In genomic region chr16:89061086-89061485, GRCh38 we compare ENCODE assay signal across 16 cellular contexts. TPM values are rescaled to one million over a fixed set of nuclear protein-coding genes. Genes with fewer than 3 reads are reported as not detected.
DNase-seq lines count a peak whose midpoint lies in the region; ATAC-seq and TF ChIP-seq lines count a peak whose summit lies in the region.
"Had no signal": no experiment of that assay in that cellular context is flagged by ENCODE, and none has a peak within 500 bp of the region (broad histone marks: within the 10 kb centered on the region; RNA-seq: fewer than 3 reads in every experiment).

No MANE protein-coding gene starts in this region.

- no peaks in the 10 kb centered on the region for H3K4me1 Mint-ChIP-seq in activated T-helper 17 cell treated with anti-CD3 and anti-CD28 coated beads, Interleukin-2, amount 50 U/mL, for 72 hours
- H3K4me1 Mint-ChIP-seq in neural progenitor cell: peaks cover 19% of the 10 kb centered on the region
- H3K4me1 Mint-ChIP-seq: CD8-positive, alpha-beta memory T cell had no signal

- TF ChIP-seq CTCF in OCI-LY3 (IDR thresholded peaks at IDR 0.05; ENCODE audit: low read depth, low read length) (no peak), neural progenitor cell (IDR thresholded peaks at IDR 0.05) (no peak)

- no peaks in the 10 kb centered on the region for H3K27me3 ChIP-seq in OCI-LY3 (ENCODE audit: low read depth, low read length)
- no peaks in the 10 kb centered on the region for H3K27me3 ChIP-seq in neural progenitor cell

- DNase-seq in neural progenitor cell (ENCODE audit: low spot score) (no peak), activated T-cell treated with anti-CD3 and anti-CD28 coated beads for 4 hours (no peak), DMS153 (lab: John Stamatoyannopoulos, UW) (no peak)
- DNase-seq in activated T-cell treated with anti-CD3 and anti-CD28 coated beads, Interleukin-2, amount 50 U/mL, for 48 hours: no peak
- no peak for DNase-seq in activated naive CD4-positive, alpha-beta T cell treated with anti-CD3 and anti-CD28 coated beads, Interleukin-2, amount 50 U/mL, for 16 hours
- DNase-seq: Caco-2; CD8-positive, alpha-beta memory T cell; DMS53; GF-D8; GM23248; H9; IMR-90 had no signal

- peaks cover 45% of the 10 kb centered on the region for H3K79me2 ChIP-seq in OCI-LY3 (ENCODE audit: low read length)
- no peaks in the 10 kb centered on the region for H3K79me2 ChIP-seq in neural progenitor cell (ENCODE audit: low read depth)

- no peak overlapping the region for H3K4me3 Mint-ChIP-seq in activated T-helper 17 cell treated with anti-CD3 and anti-CD28 coated beads, Interleukin-2, amount 50 U/mL, for 72 hours
- H3K4me3 Mint-ChIP-seq in neural progenitor cell: peak overlapping the region; percentile 57
- H3K4me3 Mint-ChIP-seq: CD14-positive monocyte; CD8-positive, alpha-beta memory T cell; H9 had no signal

- no peaks in the 10 kb centered on the region for H3K9me3 ChIP-seq in OCI-LY3 (ENCODE audit: insufficient read depth, low read length)
- H3K9me3 ChIP-seq in neural progenitor cell (ENCODE audit: low read depth): no peaks in the 10 kb centered on the region
- H3K9me3 ChIP-seq: A549, Caco-2 had no signal

- H2AFZ ChIP-seq in OCI-LY3 (ENCODE audit: low read depth, low read length): no peak overlapping the region
- no peak overlapping the region for H2AFZ ChIP-seq in neural progenitor cell (replicated peaks)
- H2AFZ ChIP-seq: GM23248 had no signal

- peak overlapping the region; percentile 46 for H3K27ac Mint-ChIP-seq in activated T-helper 17 cell treated with anti-CD3 and anti-CD28 coated beads, Interleukin-2, amount 50 U/mL, for 72 hours
- H3K27ac Mint-ChIP-seq in neural progenitor cell: peak overlapping the region; percentile 50
- H3K27ac Mint-ChIP-seq: H9 had no signal

- H3K4me2 ChIP-seq in OCI-LY3 (ENCODE audit: low read length): peak overlapping the region; percentile 95
- no peak overlapping the region for H3K4me2 ChIP-seq in neural progenitor cell
- H3K4me2 ChIP-seq: A549 had no signal

- peaks cover 2% of the 10 kb centered on the region for H3F3A ChIP-seq in neural progenitor cell (ENCODE audit: low read depth)

- H3K4me1 ChIP-seq in OCI-LY3 (ENCODE audit: low read length) (peaks cover 84% of the 10 kb centered on the region), neural progenitor cell (peaks cover 16% of the 10 kb centered on the region)
- H3K4me1 ChIP-seq: A549, Caco-2 had no signal

- ATAC-seq in activated T-helper 17 cell treated with anti-CD3 and anti-CD28 coated beads, Interleukin-2, amount 50 U/mL, for 72 hours (replicated peaks): no peak
- ATAC-seq: A549 had no signal

- peaks cover 6% of the 10 kb centered on the region for H3K36me3 ChIP-seq in OCI-LY3 (replicated peaks; ENCODE audit: low read depth, low read length)
- H3K36me3 ChIP-seq in neural progenitor cell: no peaks in the 10 kb centered on the region

- H3K9ac ChIP-seq in OCI-LY3 (ENCODE audit: low read length): peak overlapping the region; percentile 99
- no peak overlapping the region for H3K9ac ChIP-seq in neural progenitor cell
- H3K9ac ChIP-seq: GM23248 had no signal

- no peaks in the 10 kb centered on the region for H3K27me3 Mint-ChIP-seq in activated T-helper 17 cell treated with anti-CD3 and anti-CD28 coated beads, Interleukin-2, amount 50 U/mL, for 72 hours
- H3K27me3 Mint-ChIP-seq in neural progenitor cell (ENCODE audit: insufficient read depth, low read depth): peaks cover 4% of the 10 kb centered on the region

- H3K27ac ChIP-seq in OCI-LY3 (ENCODE audit: low read length) (peak overlapping the region; percentile 99), neural progenitor cell (no peak overlapping the region)
- H3K27ac ChIP-seq: A549, GM23248 had no signal

- H4K20me1 ChIP-seq in OCI-LY3 (ENCODE audit: insufficient read depth, low read length): no peaks in the 10 kb centered on the region
- no peaks in the 10 kb centered on the region for H4K20me1 ChIP-seq in neural progenitor cell (ENCODE audit: low read depth)

- no peaks in the 10 kb centered on the region for H3K36me3 Mint-ChIP-seq in activated T-helper 17 cell treated with anti-CD3 and anti-CD28 coated beads, Interleukin-2, amount 50 U/mL, for 72 hours (ENCODE audit: low read depth)
- H3K36me3 Mint-ChIP-seq in neural progenitor cell: no peaks in the 10 kb centered on the region
- H3K36me3 Mint-ChIP-seq: CD14-positive monocyte; CD8-positive, alpha-beta memory T cell had no signal

- no peaks in the 10 kb centered on the region for H3K9me3 Mint-ChIP-seq in activated T-helper 17 cell treated with anti-CD3 and anti-CD28 coated beads, Interleukin-2, amount 50 U/mL, for 72 hours
- H3K9me3 Mint-ChIP-seq in neural progenitor cell: no peaks in the 10 kb centered on the region

- H3K4me3 ChIP-seq in OCI-LY3 (ENCODE audit: low read length) (peak overlapping the region; percentile 78), neural progenitor cell (no peak overlapping the region)
- H3K4me3 ChIP-seq: A549, GM23248 had no signal

RNA-seq across cellular contexts. Expression of gene ACSF3, which starts 32.6 kb away (rescaled TPM):
- 10 to 100 TPM; 35.4 to 47.9 TPM for total RNA-seq in activated T-helper 17 cell treated with anti-CD3 and anti-CD28 coated beads, Interleukin-2, amount 50 U/mL, for 72 hours
- 14.5 and 25.9 TPM in 2 replicates for total RNA-seq in neural progenitor cell (ENCODE audit: low replicate concordance)
